Comparison of ENCODE assay signal across 16 cellular contexts in the genomic region with DNA sequence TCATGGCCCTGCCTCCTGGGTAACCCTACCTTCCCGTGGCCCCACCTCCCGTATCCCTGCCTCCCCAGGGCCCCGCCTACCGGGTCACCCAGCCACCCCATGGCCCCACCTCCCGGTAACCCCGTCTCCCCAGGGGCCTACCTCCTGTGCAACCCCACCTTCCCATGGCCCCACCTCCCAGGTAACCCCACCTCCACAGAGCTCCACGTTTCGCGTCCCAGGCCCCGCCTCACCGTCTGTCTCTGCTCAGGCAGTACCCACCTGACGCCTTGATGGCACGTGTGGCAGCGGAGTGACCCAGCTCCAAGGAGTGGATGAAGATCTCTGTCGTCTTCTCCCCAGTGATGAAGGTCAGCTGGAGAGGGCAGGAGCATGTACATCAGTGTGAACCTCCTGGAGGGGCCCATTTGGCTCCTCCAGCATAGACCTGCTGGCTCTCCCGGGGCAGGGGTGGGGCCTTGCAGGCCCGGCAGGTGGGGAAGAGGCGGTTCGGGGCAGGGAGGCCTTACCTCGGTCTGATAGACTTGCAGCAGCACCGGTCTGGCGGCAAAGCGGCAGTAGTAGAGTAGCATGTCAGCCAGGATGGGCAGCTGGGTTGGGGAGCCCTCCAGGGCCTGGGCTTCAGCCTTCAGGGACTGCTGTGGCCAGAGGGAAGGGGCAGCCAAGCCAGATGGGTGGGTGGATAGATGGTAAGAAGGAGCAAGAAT. TPM values are rescaled to one million over a fixed set of nuclear protein-coding genes. Genes with fewer than 3 reads are reported as not detected.
DNase-seq lines count a peak whose midpoint lies in the region; ATAC-seq and TF ChIP-seq lines count a peak whose summit lies in the region.
"Had no signal": no experiment of that assay in that cellular context is flagged by ENCODE, and none has a peak within 500 bp of the region (broad histone marks: within the 10 kb centered on the region; RNA-seq: fewer than 3 reads in every experiment).

No MANE protein-coding gene starts in this region.

- in situ Hi-C loops in IMR-90 (cut with MboI; ENCODE audit: low sequenced_read_pairs) = no loop called here
- in situ Hi-C loops in GM23248 (cut with MboI) = no loop called here

- no peak overlapping the region for H2BK20ac ChIP-seq in IMR-90 (ENCODE audit: low read depth, low read length)

- no peaks in the 10 kb centered on the region for H3K79me1 ChIP-seq in IMR-90 (ENCODE audit: low read depth in 1 of 2, low read length in 2 of 2)

- no peaks in the 10 kb centered on the region for H3K4me1 ChIP-seq in ES-I3 (ENCODE audit: insufficient read depth, low read length)
- no peaks in the 10 kb centered on the region for H3K4me1 ChIP-seq in IMR-90 (ENCODE audit: control insufficient read depth, insufficient read depth, low read length)
- no peaks in the 10 kb centered on the region for H3K4me1 ChIP-seq in effector memory CD4-positive, alpha-beta T cell (ENCODE audit: control insufficient read depth, insufficient read depth, low read length, poor library complexity, severe bottlenecking)
- H3K4me1 ChIP-seq in GM23248 (ENCODE audit: insufficient read depth) = no peaks in the 10 kb centered on the region
- no peaks in the 10 kb centered on the region for H3K4me1 ChIP-seq in psoas muscle
- H3K4me1 ChIP-seq: body of pancreas, HAP-1, tibial nerve had no signal

- H3K4me2 ChIP-seq in IMR-90 (ENCODE audit: low read depth, low read length) (no peak overlapping the region), GM23248 (ENCODE audit: unreplicated experiment) (no peak overlapping the region)

- H3K18ac ChIP-seq in IMR-90 (ENCODE audit: low read depth, low read length) = no peak overlapping the region

- H3K4ac ChIP-seq in IMR-90 (ENCODE audit: low read depth, low read length) = no peak overlapping the region

- 86% methylated on average over 16 of the region's 23 CpGs; no CpG with 5 or more reads in 1 of the 2 experiments for WGBS in IMR-90 (ENCODE audit: extremely low coverage in 2 of 2, insufficient read length in 1 of 2), 2 experiments
- WGBS in GM23248 (ENCODE audit: low coverage in 1 of 2, low lambda C conversion rate in 2 of 2, missing lambda C conversion rate in 2 of 2), 2 experiments = 85 to 89% methylated on average over 11 to 23 of the region's 23 CpGs
- 88 to 90% (median 88%) methylated on average over 21 to 23 of the region's 23 CpGs for WGBS in psoas muscle, 3 donors

- H3K27ac ChIP-seq in IMR-90 (ENCODE audit: insufficient read depth, low read length) = no peak overlapping the region
- H3K27ac ChIP-seq in effector memory CD4-positive, alpha-beta T cell (ENCODE audit: insufficient read depth, low read length, poor library complexity, severe bottlenecking) = peak overlapping the region; percentile 18
- H3K27ac ChIP-seq in GM23248 = no peak overlapping the region
- H3K27ac ChIP-seq in psoas muscle = no peak overlapping the region
- H3K27ac ChIP-seq: body of pancreas, dorsolateral prefrontal cortex, tibial nerve had no signal

- DNase-seq in IMR-90 = no peak
- no peak for DNase-seq in effector memory CD4-positive, alpha-beta T cell
- DNase-seq in sciatic nerve (ENCODE audit: low spot score) = peak; percentile 57
- DNase-seq in GM23248 = no peak
- DNase-seq in activated CD8-positive, alpha-beta memory T cell treated with anti-CD3 and anti-CD28 coated beads, Interleukin-2, amount 50 U/mL, for 48 hours = no peak
- no peak for DNase-seq in psoas muscle
- DNase-seq: body of pancreas, DMS 273 treated with DMSO at 0.1 percent for 48 hours, dorsolateral prefrontal cortex, NCI-H1436, NCI-H2227 treated with DMSO at 0.1 percent for 48 hours had no signal

- no peak overlapping the region for H2AK9ac ChIP-seq in IMR-90 (replicated peaks; ENCODE audit: low read depth, low read length, poor library complexity)

- no TSS peak for BruUV-seq in IMR-90 (replicated peaks; lab: Mats Ljungman, UMichigan)

- H3K27me3 ChIP-seq in IMR-90 (ENCODE audit: control insufficient read depth, insufficient read depth, low read length) (no peaks in the 10 kb centered on the region), GM23248 (replicated peaks; ENCODE audit: insufficient read depth) (no peaks in the 10 kb centered on the region), psoas muscle (ENCODE audit: insufficient read depth in 3 of 3, low read length in 2 of 3) (no peaks in the 10 kb centered on the region)
- H3K27me3 ChIP-seq in effector memory CD4-positive, alpha-beta T cell (replicated peaks; ENCODE audit: control insufficient read depth, insufficient read depth, low read length, poor library complexity, severe bottlenecking) = no peaks in the 10 kb centered on the region
- H3K27me3 ChIP-seq: body of pancreas, tibial nerve had no signal

- no peak for TF ChIP-seq RAD21 in IMR-90 (IDR thresholded peaks at IDR 0.05; ENCODE audit: low read length)

- H3K79me2 ChIP-seq in GM23248 (ENCODE audit: insufficient read depth) = no peaks in the 10 kb centered on the region

- H3F3A ChIP-seq in GM23248 (ENCODE audit: insufficient read depth) = no peaks in the 10 kb centered on the region

- H4K91ac ChIP-seq in IMR-90 (ENCODE audit: insufficient read depth, low read depth, low read length) = no peak overlapping the region

- H2AFZ ChIP-seq in IMR-90 (replicated peaks; ENCODE audit: low read length, poor library complexity) (peak overlapping the region; percentile 23), GM23248 (no peak overlapping the region)

- CTCF ChIA-PET in IMR-90 (lab: Yijun Ruan, JAX) = no interaction called here

- no peak overlapping the region for H3K23ac ChIP-seq in IMR-90 (ENCODE audit: low read depth, low read length)

- no peak overlapping the region for H4K5ac ChIP-seq in IMR-90 (ENCODE audit: low read depth, low read length)

- no peaks in the 10 kb centered on the region for H4K20me1 ChIP-seq in IMR-90 (ENCODE audit: insufficient read depth, low read length)
- H4K20me1 ChIP-seq in GM23248 (ENCODE audit: insufficient read depth) = no peaks in the 10 kb centered on the region

- POLR2A ChIA-PET in IMR-90 (lab: Charles Lee; ENCODE audit: unreplicated experiment) = no interaction called here

- intact Hi-C loops in IMR-90 (cut with micrococcal nuclease) (no loop called here), sciatic nerve (cut with DNase I) (no loop called here), psoas muscle (cut with DNase I) (no loop called here)

- H2BK120ac ChIP-seq in IMR-90 (ENCODE audit: low read depth, low read length) = no peak overlapping the region

- H4K8ac ChIP-seq in IMR-90 (ENCODE audit: low read depth in 2 of 2, low read length in 2 of 2) = no peak overlapping the region

- H3K9ac ChIP-seq in ES-I3 (ENCODE audit: low read depth, low read length) = peak overlapping the region; percentile 62; the same call in 1 of the 2 replicates
- H3K9ac ChIP-seq in IMR-90 (ENCODE audit: low read depth, low read length) = no peak overlapping the region
- no peak overlapping the region for H3K9ac ChIP-seq in GM23248

- no peaks in the 10 kb centered on the region for H3K9me2 ChIP-seq in GM23248 (ENCODE audit: insufficient read depth)

- no peak overlapping the region for H2BK5ac ChIP-seq in IMR-90 (ENCODE audit: low read depth, low read length, poor library complexity, severe bottlenecking)

- H3K9me1 ChIP-seq in IMR-90 (ENCODE audit: insufficient read depth, low read length) = no peaks in the 10 kb centered on the region

- H3K14ac ChIP-seq in IMR-90 (replicated peaks; ENCODE audit: low read depth, low read length) = no peak overlapping the region

- no peak for TF ChIP-seq POLR2A in IMR-90 (IDR thresholded peaks at IDR 0.05; ENCODE audit: low read depth, low read length)

- no peak for TF ChIP-seq CTCF in IMR-90 (conservative IDR thresholded peaks at IDR 0.05; ENCODE audit: low read depth, low read length)
- TF ChIP-seq CTCF in psoas muscle (IDR thresholded peaks at IDR 0.05) = no peak

- H3K36me3 ChIP-seq in ES-I3 (ENCODE audit: insufficient read depth, low read length) (no peaks in the 10 kb centered on the region), IMR-90 (ENCODE audit: control insufficient read depth, insufficient read depth, low read length) (no peaks in the 10 kb centered on the region), GM23248 (ENCODE audit: low read depth) (no peaks in the 10 kb centered on the region), psoas muscle (ENCODE audit: insufficient read depth in 1 of 2, low read depth in 1 of 2) (no peaks in the 10 kb centered on the region)
- peaks cover 86% of the 10 kb centered on the region for H3K36me3 ChIP-seq in effector memory CD4-positive, alpha-beta T cell (ENCODE audit: control insufficient read depth, insufficient read depth, low read length)
- H3K36me3 ChIP-seq: HAP-1 had no signal

- no peak overlapping the region for H3K4me3 ChIP-seq in IMR-90 (ENCODE audit: insufficient read depth, low read depth, low read length)
- H3K4me3 ChIP-seq in effector memory CD4-positive, alpha-beta T cell (ENCODE audit: insufficient read depth, low read depth, low read length, poor library complexity, severe bottlenecking) = no peak overlapping the region
- no peak overlapping the region for H3K4me3 ChIP-seq in GM23248
- H3K4me3 ChIP-seq in psoas muscle = no peak overlapping the region
- H3K4me3 ChIP-seq: body of pancreas, dorsolateral prefrontal cortex, HAP-1, tibial nerve had no signal

- no peak overlapping the region for H3K56ac ChIP-seq in IMR-90 (ENCODE audit: extremely low read depth, insufficient read depth, low read length)

- no peak overlapping the region for H2AK5ac ChIP-seq in IMR-90 (ENCODE audit: low read depth, low read length)

- H3K9me3 ChIP-seq in ES-I3 (ENCODE audit: control insufficient read depth, insufficient read depth, low read length) (no peaks in the 10 kb centered on the region), IMR-90 (ENCODE audit: control insufficient read depth, insufficient read depth, low read length) (no peaks in the 10 kb centered on the region; the same call in 1 of the 2 replicates), GM23248 (ENCODE audit: low read depth) (no peaks in the 10 kb centered on the region), psoas muscle (no peaks in the 10 kb centered on the region)
- no peaks in the 10 kb centered on the region for H3K9me3 ChIP-seq in effector memory CD4-positive, alpha-beta T cell (ENCODE audit: control insufficient read depth, low read length)
- H3K9me3 ChIP-seq: body of pancreas, HAP-1, tibial nerve had no signal

- dilution Hi-C loops in IMR-90 (cut with HindIII; ENCODE audit: low sequenced_read_pairs, unreplicated experiment) = no loop called here

- ATAC-seq in IMR-90 (ENCODE audit: low read depth) = no peak
- ATAC-seq in sciatic nerve = no peak
- no peak for ATAC-seq in psoas muscle
- ATAC-seq: body of pancreas, esophagus mucosa had no signal

- no peak overlapping the region for H2BK15ac ChIP-seq in IMR-90 (ENCODE audit: low read depth, low read length)

RNA-seq across cellular contexts. Expression of a gene that starts 18.6 kb away (rescaled TPM):
- not detected in 2 replicates for total RNA-seq in IMR-90 (2012; rRNA removed)
- not detected in 2 replicates for polyA plus RNA-seq in IMR-90 (2012; rRNA removed)
- not detected in 2 replicates for polyA plus RNA-seq in IMR-90 (2012; cell fraction: cytosol; rRNA removed)
- polyA plus RNA-seq in IMR-90 (2012; cell fraction: nucleus; rRNA removed; ENCODE audit: low replicate concordance) = not detected in 2 replicates
- 2.1 TPM for total RNA-seq in sciatic nerve
- total RNA-seq in GM23248 (2014; rRNA removed; shearing (Covaris generic)) = under 0.01 and 0.43 TPM in 2 replicates
- 0.46 and 0.63 TPM in 2 replicates for polyA plus RNA-seq in GM23248 (2016; fragmentation: Nextera tagmentation; extraction: Ambion mirVana)
- total RNA-seq in psoas muscle = under 1 TPM; 0.28 to 0.58 (median 0.44) TPM
- polyA plus RNA-seq in psoas muscle = under 1 TPM; 0.08 to 0.53 (median 0.18) TPM
- total RNA-seq: RPMI7951 had no signal
